35 cellular contexts compared by ENCODE assay signal in genomic region chr3:35710554-35710953, GRCh38.
DNase-seq lines count a peak whose midpoint lies in the region; ATAC-seq and TF ChIP-seq lines count a peak whose summit lies in the region.
"Had no signal": no experiment of that assay in that cellular context is flagged by ENCODE, and none has a peak within 500 bp of the region (broad histone marks: within the 10 kb centered on the region; RNA-seq: fewer than 3 reads in every experiment).

No MANE protein-coding gene starts in this region.

- H3K27me3 ChIP-seq in mesendoderm (ENCODE audit: insufficient read depth, low read length, poor library complexity), result no peaks in the 10 kb centered on the region
- no peaks in the 10 kb centered on the region for H3K27me3 ChIP-seq in neural cell (ENCODE audit: insufficient read depth, low read depth, low read length)
- no peaks in the 10 kb centered on the region for H3K27me3 ChIP-seq in neural progenitor cell
- H3K27me3 ChIP-seq: BE2C; BLaER1; BLaER1 treated with 17β-estradiol and CSF1 and Interleukin-3, amounts not matched to agents 10 nM and 100 nM had no signal

- H3K4me1 Mint-ChIP-seq in neural progenitor cell, result peaks cover 10% of the 10 kb centered on the region
- H3K4me1 Mint-ChIP-seq: CD14-positive monocyte; CD4-positive, alpha-beta memory T cell; CD4-positive, CD25-positive, alpha-beta regulatory T cell; CD8-positive, alpha-beta memory T cell had no signal

- TF ChIP-seq CTCF in neural cell (IDR thresholded peaks at IDR 0.05; ENCODE audit: poor library complexity, severe bottlenecking) (no peak), neural progenitor cell (IDR thresholded peaks at IDR 0.05) (no peak), coronary artery (IDR thresholded peaks at IDR 0.05) (no peak)

- H3K36me3 ChIP-seq in mesendoderm (ENCODE audit: control insufficient read depth, insufficient read depth, low read length) (no peaks in the 10 kb centered on the region), neural cell (ENCODE audit: insufficient read depth, low read length) (no peaks in the 10 kb centered on the region), neural progenitor cell (no peaks in the 10 kb centered on the region)
- H3K36me3 ChIP-seq: BE2C had no signal

- peaks cover 2% of the 10 kb centered on the region for H3K27me3 Mint-ChIP-seq in neural progenitor cell (ENCODE audit: insufficient read depth, low read depth)
- H3K27me3 Mint-ChIP-seq: B cell; CD4-positive, alpha-beta memory T cell; CD4-positive, CD25-positive, alpha-beta regulatory T cell; CD8-positive, alpha-beta memory T cell had no signal

- no peaks in the 10 kb centered on the region for H3K9me2 ChIP-seq in neural cell (ENCODE audit: insufficient read depth, low read length)

- no peak overlapping the region for H3K4me3 Mint-ChIP-seq in neural progenitor cell
- H3K4me3 Mint-ChIP-seq: B cell; CD14-positive monocyte; CD4-positive, alpha-beta memory T cell; CD4-positive, alpha-beta T cell; CD8-positive, alpha-beta memory T cell; CD8-positive, alpha-beta T cell had no signal

- H3K23ac ChIP-seq in mesendoderm (ENCODE audit: low read length), result no peak overlapping the region

- no peak overlapping the region for H3K27ac Mint-ChIP-seq in neural progenitor cell
- H3K27ac Mint-ChIP-seq: B cell; CD14-positive monocyte; CD4-positive, alpha-beta memory T cell; CD4-positive, alpha-beta T cell; CD4-positive, CD25-positive, alpha-beta regulatory T cell; CD8-positive, alpha-beta memory T cell; CD8-positive, alpha-beta T cell had no signal

- H3K18ac ChIP-seq in mesendoderm (ENCODE audit: low read length), result no peak overlapping the region

- no peak overlapping the region for H3K27ac ChIP-seq in mesendoderm (ENCODE audit: low read depth, low read length)
- H3K27ac ChIP-seq in neural cell (ENCODE audit: low read length), result no peak overlapping the region
- H3K27ac ChIP-seq in neural progenitor cell, result no peak overlapping the region
- no peak overlapping the region for H3K27ac ChIP-seq in coronary artery
- H3K27ac ChIP-seq: 22Rv1; A549; BLaER1; BLaER1 treated with 17β-estradiol and CSF1 and Interleukin-3, amounts not matched to agents 10 nM and 100 nM; C4-2B had no signal

- H4K8ac ChIP-seq in mesendoderm (ENCODE audit: low read depth, low read length), result no peak overlapping the region

- H4K20me1 ChIP-seq in neural cell (ENCODE audit: insufficient read depth) (no peaks in the 10 kb centered on the region), neural progenitor cell (ENCODE audit: low read depth) (no peaks in the 10 kb centered on the region)
- H4K20me1 ChIP-seq: BLaER1 treated with 17β-estradiol and CSF1 and Interleukin-3, amounts not matched to agents 10 nM and 100 nM had no signal

- H3K79me1 ChIP-seq in mesendoderm (ENCODE audit: low read length), result no peaks in the 10 kb centered on the region

- H2AFZ ChIP-seq in neural cell (ENCODE audit: low read depth, low read length), result no peak overlapping the region
- no peak overlapping the region for H2AFZ ChIP-seq in neural progenitor cell (replicated peaks)

- no peaks in the 10 kb centered on the region for H3F3A ChIP-seq in neural cell (ENCODE audit: insufficient read depth, low read length, poor library complexity, severe bottlenecking)
- H3F3A ChIP-seq in neural progenitor cell (ENCODE audit: low read depth), result no peaks in the 10 kb centered on the region

- no peak for ATAC-seq in GM18519 (IDR thresholded peaks at IDR 0.05; ENCODE audit: low FRiP score, unreplicated experiment)
- ATAC-seq: A549; CD8-positive, alpha-beta T cell had no signal

- DNase-seq in NCI-H82 (lab: John Stamatoyannopoulos, UW) (peak; percentile 2), NCI-H82 treated with DMSO at 0.1 percent for 48 hours (lab: John Stamatoyannopoulos, UW; ENCODE audit: unreplicated experiment) (no peak), mesendoderm (peak; percentile 9), neural progenitor cell (ENCODE audit: low spot score) (peak; percentile 21), coronary artery (ENCODE audit: low spot score) (no peak), SIG-M5 treated with dmso at 0.1 percent for 504 hours (lab: John Stamatoyannopoulos, UW; ENCODE audit: unreplicated experiment) (no peak)
- DNase-seq: 8988T; ACHN; AML-193; BE2C; C1 segment of cervical spinal cord; Caco-2; Calu3; CD4-positive, alpha-beta memory T cell; CD4-positive, alpha-beta T cell; CD4-positive, CD25-positive, alpha-beta regulatory T cell; CD8-positive, alpha-beta memory T cell; CD8-positive, alpha-beta T cell; COR-L47; DMS 273 treated with DMSO at 0.1 percent for 48 hours; DMS153; DMS53; DMS79; DMS79 treated with DMSO at 0.1 percent for 48 hours; DND-41; EL had no signal

- H3K36me3 Mint-ChIP-seq in neural progenitor cell, result no peaks in the 10 kb centered on the region
- H3K36me3 Mint-ChIP-seq: CD14-positive monocyte; CD4-positive, alpha-beta memory T cell; CD4-positive, CD25-positive, alpha-beta regulatory T cell; CD8-positive, alpha-beta memory T cell; CD8-positive, alpha-beta T cell had no signal

- no CpG with 5 or more reads among the region's 1 CpG for WGBS in mesendoderm (ENCODE audit: extremely low coverage, insufficient coverage, low lambda C conversion rate)

- H3K4me3 ChIP-seq in mesendoderm (ENCODE audit: low read length) (no peak overlapping the region), neural cell (ENCODE audit: low read length) (no peak overlapping the region), neural progenitor cell (no peak overlapping the region), coronary artery (no peak overlapping the region)
- H3K4me3 ChIP-seq: A549; BLaER1; BLaER1 treated with 17β-estradiol and CSF1 and Interleukin-3, amounts not matched to agents 10 nM and 100 nM had no signal

- no peak overlapping the region for H3K4me2 ChIP-seq in mesendoderm (ENCODE audit: low read length)
- no peak overlapping the region for H3K4me2 ChIP-seq in neural cell (ENCODE audit: low read length)
- no peak overlapping the region for H3K4me2 ChIP-seq in neural progenitor cell
- H3K4me2 ChIP-seq: A549; BLaER1; BLaER1 treated with 17β-estradiol and CSF1 and Interleukin-3, amounts not matched to agents 10 nM and 100 nM had no signal

- H4K5ac ChIP-seq in mesendoderm (ENCODE audit: low read length), result no peak overlapping the region

- no peaks in the 10 kb centered on the region for H3K9me3 Mint-ChIP-seq in neural progenitor cell
- H3K9me3 Mint-ChIP-seq: CD4-positive, alpha-beta T cell; CD8-positive, alpha-beta T cell had no signal

- H3K4me1 ChIP-seq in mesendoderm (ENCODE audit: control insufficient read depth, low read depth, low read length) (no peaks in the 10 kb centered on the region), neural progenitor cell (peaks cover 24% of the 10 kb centered on the region)
- H3K4me1 ChIP-seq: A549; BE2C; BLaER1; BLaER1 treated with 17β-estradiol and CSF1 and Interleukin-3, amounts not matched to agents 10 nM and 100 nM; Caco-2 had no signal

- peak; percentile 89 for TF ChIP-seq EP300 in neural cell (conservative IDR thresholded peaks at IDR 0.05; ENCODE audit: poor library complexity, severe bottlenecking)

- no peaks in the 10 kb centered on the region for H3K79me2 ChIP-seq in mesendoderm (ENCODE audit: control insufficient read depth, insufficient read depth, low read length)
- no peaks in the 10 kb centered on the region for H3K79me2 ChIP-seq in neural cell (replicated peaks; ENCODE audit: insufficient read depth, low read length)
- H3K79me2 ChIP-seq in neural progenitor cell (ENCODE audit: low read depth), result no peaks in the 10 kb centered on the region

- no peaks in the 10 kb centered on the region for H3K9me3 ChIP-seq in neural cell (ENCODE audit: low read length)
- H3K9me3 ChIP-seq in neural progenitor cell (ENCODE audit: low read depth), result no peaks in the 10 kb centered on the region
- H3K9me3 ChIP-seq: A549; BE2C; BLaER1; BLaER1 treated with 17β-estradiol and CSF1 and Interleukin-3, amounts not matched to agents 10 nM and 100 nM; Caco-2 had no signal

- no peak overlapping the region for H3K56ac ChIP-seq in mesendoderm (ENCODE audit: low read length)

- no peak overlapping the region for H2BK15ac ChIP-seq in mesendoderm (replicated peaks; ENCODE audit: low read depth)

- H3K4ac ChIP-seq in mesendoderm (ENCODE audit: low read depth, low read length), result no peak overlapping the region

- TF ChIP-seq RAD21 in neural cell (conservative IDR thresholded peaks at IDR 0.05), result no peak

- H2AK5ac ChIP-seq in mesendoderm (ENCODE audit: low read length), result no peak overlapping the region

- no peak overlapping the region for H3K9ac ChIP-seq in mesendoderm (ENCODE audit: low read length)
- H3K9ac ChIP-seq in neural cell (ENCODE audit: low read length), result no peak overlapping the region
- no peak overlapping the region for H3K9ac ChIP-seq in neural progenitor cell
- H3K9ac ChIP-seq: BLaER1; BLaER1 treated with 17β-estradiol and CSF1 and Interleukin-3, amounts not matched to agents 10 nM and 100 nM had no signal

- no peak overlapping the region for H2BK120ac ChIP-seq in mesendoderm (ENCODE audit: low read depth, low read length)

- H2BK5ac ChIP-seq in mesendoderm (ENCODE audit: low read length), result no peak overlapping the region

TF ChIP-seq in neural cell, 6 proteins besides CTCF, POLR2A, EP300 and RAD21:
- TF ChIP-seq, protein P1, sequence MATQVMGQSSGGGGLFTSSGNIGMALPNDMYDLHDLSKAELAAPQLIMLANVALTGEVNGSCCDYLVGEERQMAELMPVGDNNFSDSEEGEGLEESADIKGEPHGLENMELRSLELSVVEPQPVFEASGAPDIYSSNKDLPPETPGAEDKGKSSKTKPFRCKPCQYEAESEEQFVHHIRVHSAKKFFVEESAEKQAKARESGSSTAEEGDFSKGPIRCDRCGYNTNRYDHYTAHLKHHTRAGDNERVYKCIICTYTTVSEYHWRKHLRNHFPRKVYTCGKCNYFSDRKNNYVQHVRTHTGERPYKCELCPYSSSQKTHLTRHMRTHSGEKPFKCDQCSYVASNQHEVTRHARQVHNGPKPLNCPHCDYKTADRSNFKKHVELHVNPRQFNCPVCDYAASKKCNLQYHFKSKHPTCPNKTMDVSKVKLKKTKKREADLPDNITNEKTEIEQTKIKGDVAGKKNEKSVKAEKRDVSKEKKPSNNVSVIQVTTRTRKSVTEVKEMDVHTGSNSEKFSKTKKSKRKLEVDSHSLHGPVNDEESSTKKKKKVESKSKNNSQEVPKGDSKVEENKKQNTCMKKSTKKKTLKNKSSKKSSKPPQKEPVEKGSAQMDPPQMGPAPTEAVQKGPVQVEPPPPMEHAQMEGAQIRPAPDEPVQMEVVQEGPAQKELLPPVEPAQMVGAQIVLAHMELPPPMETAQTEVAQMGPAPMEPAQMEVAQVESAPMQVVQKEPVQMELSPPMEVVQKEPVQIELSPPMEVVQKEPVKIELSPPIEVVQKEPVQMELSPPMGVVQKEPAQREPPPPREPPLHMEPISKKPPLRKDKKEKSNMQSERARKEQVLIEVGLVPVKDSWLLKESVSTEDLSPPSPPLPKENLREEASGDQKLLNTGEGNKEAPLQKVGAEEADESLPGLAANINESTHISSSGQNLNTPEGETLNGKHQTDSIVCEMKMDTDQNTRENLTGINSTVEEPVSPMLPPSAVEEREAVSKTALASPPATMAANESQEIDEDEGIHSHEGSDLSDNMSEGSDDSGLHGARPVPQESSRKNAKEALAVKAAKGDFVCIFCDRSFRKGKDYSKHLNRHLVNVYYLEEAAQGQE (IDR thresholded peaks at IDR 0.05; ENCODE audit: borderline replicate concordance), result no peak
- TF ChIP-seq POLR2AphosphoS5 (IDR thresholded peaks at IDR 0.05) (peak; percentile 74), SMC3 (conservative IDR thresholded peaks at IDR 0.05; ENCODE audit: poor library complexity) (no peak)

Comparison
In these comparisons a context has a peak if more than half of its experiments do, and no peak if none do; other contexts are left out.
1. DNase-seq: peak in NCI-H82 (single experiment), mesendoderm (single experiment) and neural progenitor cell (single experiment); none in NCI-H82 treated with DMSO at 0.1 percent for 48 hours (single experiment), coronary artery (single experiment) and SIG-M5 treated with dmso at 0.1 percent for 504 hours (single experiment).